Comparison of ENCODE assay signal across 15 cellular contexts in the genomic region with DNA sequence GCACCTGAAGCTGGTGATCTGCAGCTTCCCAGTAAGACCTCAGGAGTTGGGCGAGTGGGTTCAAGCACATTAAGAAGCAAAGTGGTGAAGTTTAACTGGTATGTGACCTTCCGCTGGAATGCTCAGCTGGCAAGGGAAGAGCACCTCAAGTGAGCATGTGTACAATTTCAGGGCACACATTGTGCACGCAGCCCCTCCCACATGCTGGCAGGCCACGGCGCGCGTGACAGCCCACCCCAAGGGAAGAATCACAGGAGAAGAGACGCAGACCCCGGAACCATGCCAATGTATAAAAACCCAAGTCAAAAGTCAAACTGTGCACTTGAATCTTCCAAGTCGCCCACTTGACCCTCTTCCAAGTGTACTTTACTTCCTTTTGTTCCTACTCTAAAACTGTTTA. TPM values are rescaled to one million over a fixed set of nuclear protein-coding genes. Genes with fewer than 3 reads are reported as not detected.
DNase-seq lines count a peak whose midpoint lies in the region; ATAC-seq and TF ChIP-seq lines count a peak whose summit lies in the region.
"Had no signal": no experiment of that assay in that cellular context is flagged by ENCODE, and none has a peak within 500 bp of the region (broad histone marks: within the 10 kb centered on the region; RNA-seq: fewer than 3 reads in every experiment).

No MANE protein-coding gene starts in this region.

- peaks cover 0 to 22% (median 8%) of the 10 kb centered on the region in 4 donors for H3K4me1 ChIP-seq in sigmoid colon
- H3K4me1 ChIP-seq in upper lobe of left lung = no peaks in the 10 kb centered on the region

- H3K9me3 ChIP-seq in sigmoid colon (no peaks in the 10 kb centered on the region), upper lobe of left lung (no peaks in the 10 kb centered on the region)

- H3K27me3 ChIP-seq in sigmoid colon = no peaks in the 10 kb centered on the region
- H3K27me3 ChIP-seq in upper lobe of left lung = no peaks in the 10 kb centered on the region

- intact Hi-C loops in sigmoid colon (cut with DNase I) = no loop called here

- H3K27ac ChIP-seq in sigmoid colon = peak overlapping the region in 1 of 4 donors; percentile 51
- H3K27ac ChIP-seq in upper lobe of left lung = peak overlapping the region in 1 of 4 donors; percentile 49

- WGBS in sigmoid colon, 2 donors = 90% methylated on average over 10 of the region's 10 CpGs
- 64 to 80% methylated on average over 10 of the region's 10 CpGs for WGBS in upper lobe of left lung, 2 donors

- no peak for ATAC-seq in upper lobe of left lung (ENCODE audit: low FRiP score in 2 of 2)

- DNase-seq in mucosa of gallbladder (ENCODE audit: low spot score) (peak; percentile 38), sigmoid colon (peak; percentile 46), upper lobe of left lung (peak; percentile 43 to 86), NOMO-1 treated with dmso at 0.1 percent for 144 hours (lab: John Stamatoyannopoulos, UW; ENCODE audit: unreplicated experiment) (no peak), NCI-H446 (lab: John Stamatoyannopoulos, UW) (no peak), putamen (ENCODE audit: low spot score) (no peak)
- DNase-seq: C1 segment of cervical spinal cord; Calu3; CD4-positive, alpha-beta memory T cell; COR-L47; DMS153; GF-D8; GOT3; HFFc6 had no signal

- no peak for TF ChIP-seq CTCF in sigmoid colon (IDR thresholded peaks at IDR 0.05)
- no peak for TF ChIP-seq CTCF in upper lobe of left lung (IDR thresholded peaks at IDR 0.05)

- TF ChIP-seq EP300 in sigmoid colon (IDR thresholded peaks at IDR 0.05) (peak in 2 of 4 donors; percentile 35 to 50), upper lobe of left lung (IDR thresholded peaks at IDR 0.05) (no peak)

- no peaks in the 10 kb centered on the region for H3K36me3 ChIP-seq in sigmoid colon
- no peaks in the 10 kb centered on the region for H3K36me3 ChIP-seq in upper lobe of left lung
- H3K36me3 ChIP-seq: HAP-1 had no signal

- H3K4me3 ChIP-seq in sigmoid colon (no peak overlapping the region), upper lobe of left lung (no peak overlapping the region)
- H3K4me3 ChIP-seq: HAP-1 had no signal

- TF ChIP-seq POLR2A in sigmoid colon (IDR thresholded peaks at IDR 0.05) (no peak), upper lobe of left lung (IDR thresholded peaks at IDR 0.05) (no peak)

RNA-seq across cellular contexts. Expression of a gene that starts 20.0 kb away (rescaled TPM):
- total RNA-seq in mucosa of gallbladder (15.6 TPM), sigmoid colon (1 to 10 TPM; 3.9 to 7.1 (median 5.4) TPM), upper lobe of left lung (10 to 100 TPM in 1 of 6 donors, 1 to 10 TPM in 5; 3.1 to 11.5 (median 4.6) TPM)
- 1 to 10 TPM in 1 of 3 donors, under 1 TPM in 2; under 0.01 to 2.9 (median 0.46) TPM for polyA plus RNA-seq in sigmoid colon
- total RNA-seq: HFFc6 had no signal

Comparison
In these comparisons a context has a peak if more than half of its experiments do, and no peak if none do; other contexts are left out.
1. DNase-seq: peak in mucosa of gallbladder (single experiment), sigmoid colon (single experiment) and upper lobe of left lung (2 of 2); none in NOMO-1 treated with dmso at 0.1 percent for 144 hours (single experiment), NCI-H446 (0 of 2) and putamen (single experiment).